8 cellular contexts compared by ENCODE assay signal in the genomic region with DNA sequence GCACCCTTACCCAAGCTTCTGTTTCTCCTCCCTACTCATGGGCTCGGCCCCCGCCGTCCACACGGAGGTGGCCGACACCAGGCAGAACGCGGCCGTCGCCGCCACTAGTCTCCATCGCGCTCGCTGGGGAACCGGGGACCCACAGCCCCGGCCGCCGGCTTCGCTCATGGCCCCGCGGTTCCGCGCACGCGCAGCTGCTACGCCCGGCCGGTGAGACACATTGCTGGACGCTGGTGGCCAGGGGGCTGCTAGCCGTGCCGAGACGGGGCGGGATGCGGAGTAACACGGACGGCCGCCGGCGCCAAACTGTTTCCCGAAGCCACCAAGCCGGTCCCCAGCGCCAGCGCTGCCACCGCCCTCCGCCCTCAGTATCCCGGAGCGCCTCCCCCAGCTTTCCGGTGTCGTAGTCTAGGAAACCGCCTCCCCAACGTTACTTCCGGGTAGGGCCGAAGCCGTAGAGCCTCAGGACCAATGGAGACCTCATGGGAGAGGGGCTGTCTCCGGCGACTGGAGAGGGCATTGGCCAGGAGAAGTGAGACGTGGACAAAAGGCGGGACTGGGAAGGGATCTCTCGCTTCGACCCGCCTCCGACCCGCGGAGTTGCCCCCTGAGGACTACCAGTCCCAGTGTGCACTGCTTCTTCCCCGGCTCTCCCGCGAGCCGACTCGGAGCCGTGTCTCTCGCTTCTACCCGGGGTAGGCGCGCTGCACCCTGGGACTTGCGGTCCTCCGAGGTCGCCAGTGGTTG. TPM values are rescaled to one million over a fixed set of nuclear protein-coding genes. Genes with fewer than 3 reads are reported as not detected.
DNase-seq lines count a peak whose midpoint lies in the region; ATAC-seq, FAIRE-seq and TF ChIP-seq lines count a peak whose summit lies in the region.

A gene with protein sequence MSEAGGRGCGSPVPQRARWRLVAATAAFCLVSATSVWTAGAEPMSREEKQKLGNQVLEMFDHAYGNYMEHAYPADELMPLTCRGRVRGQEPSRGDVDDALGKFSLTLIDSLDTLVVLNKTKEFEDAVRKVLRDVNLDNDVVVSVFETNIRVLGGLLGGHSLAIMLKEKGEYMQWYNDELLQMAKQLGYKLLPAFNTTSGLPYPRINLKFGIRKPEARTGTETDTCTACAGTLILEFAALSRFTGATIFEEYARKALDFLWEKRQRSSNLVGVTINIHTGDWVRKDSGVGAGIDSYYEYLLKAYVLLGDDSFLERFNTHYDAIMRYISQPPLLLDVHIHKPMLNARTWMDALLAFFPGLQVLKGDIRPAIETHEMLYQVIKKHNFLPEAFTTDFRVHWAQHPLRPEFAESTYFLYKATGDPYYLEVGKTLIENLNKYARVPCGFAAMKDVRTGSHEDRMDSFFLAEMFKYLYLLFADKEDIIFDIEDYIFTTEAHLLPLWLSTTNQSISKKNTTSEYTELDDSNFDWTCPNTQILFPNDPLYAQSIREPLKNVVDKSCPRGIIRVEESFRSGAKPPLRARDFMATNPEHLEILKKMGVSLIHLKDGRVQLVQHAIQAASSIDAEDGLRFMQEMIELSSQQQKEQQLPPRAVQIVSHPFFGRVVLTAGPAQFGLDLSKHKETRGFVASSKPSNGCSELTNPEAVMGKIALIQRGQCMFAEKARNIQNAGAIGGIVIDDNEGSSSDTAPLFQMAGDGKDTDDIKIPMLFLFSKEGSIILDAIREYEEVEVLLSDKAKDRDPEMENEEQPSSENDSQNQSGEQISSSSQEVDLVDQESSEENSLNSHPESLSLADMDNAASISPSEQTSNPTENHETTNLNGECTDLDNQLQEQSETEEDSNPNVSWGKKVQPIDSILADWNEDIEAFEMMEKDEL (minus strand): TSS at position 380 of the 747 bp plus-strand sequence. CDS start 212 bp downstream, at position 168.

- peak; percentile 92 for ATAC-seq in HG03460 (IDR thresholded peaks at IDR 0.05; ENCODE audit: unreplicated experiment)

- peak within 1 kb of the TSS; percentile 74 for H3K4me3 ChIP-seq in BE2C (ENCODE audit: low read depth, low read length)

- peak; percentile 61 for FAIRE-seq in colon (lab: Jason Lieb, UNC)

- TF ChIP-seq CTCF in BE2C (IDR thresholded peaks at IDR 0.05; ENCODE audit: low read depth, low read length): no peak

- no peaks in the 10 kb centered on the region for H3K9me3 ChIP-seq in BE2C

- H3K36me3 ChIP-seq in BE2C: no peaks in the 10 kb centered on the region

- H3K4me1 ChIP-seq in BE2C: no peaks in the 10 kb centered on the region

- DNase-seq in BE2C: peak; percentile 99
- DNase-seq in GM19240 (ENCODE audit: insufficient read length, low spot score): peak; percentile 76
- DNase-seq in NCI-H526 (lab: John Stamatoyannopoulos, UW): peak; percentile 100
- DNase-seq in activated CD4-positive, alpha-beta T cell treated with anti-CD3 and anti-CD28 coated beads for 48 hours: peak; percentile 98
- peak; percentile 100 for DNase-seq in kidney glomerular epithelial cell (lab: John Stamatoyannopoulos, UW)
- DNase-seq in stimulated activated CD4-positive, alpha-beta T cell treated with anti-CD3 and anti-CD28 coated beads, Interleukin-1b, Interleukin-23, amount 100 ng/mL, for 1 hour (ENCODE audit: low read depth in 2 of 2): peak; percentile 86 to 93

- no peaks in the 10 kb centered on the region for H3K27me3 ChIP-seq in BE2C

RNA-seq across cellular contexts. Expression of the gene that starts here (rescaled TPM):
- 32.3 TPM for polyA plus RNA-seq in BE2C (2012; ENCODE audit: insufficient read depth, insufficient read length, low read depth)

Comparison
In these comparisons a context has a peak if more than half of its experiments do, and no peak if none do; other contexts are left out.
1. Peak in every context shown above with its lines: DNase-seq, ATAC-seq and H3K4me3 ChIP-seq.